ENCODE assay signal across 25 cellular contexts in genomic region chr12:131938082-131938481, GRCh38.
"Had no signal": no experiment of that assay in that cellular context is flagged by ENCODE, and none has a peak within 500 bp of the region (broad histone marks: within the 10 kb centered on the region; RNA-seq: fewer than 3 reads in every experiment).

No MANE protein-coding gene starts in this region.

- H3K4me1 Mint-ChIP-seq: stimulated activated memory B cell treated with anti-CD40 and anti-IgM and Interleukin-4, amounts not matched to agents 10 μg/mL and 1 μg/mL and 100 μg/mL, for 72 hours; T-cell had no signal

- H3K4me3 Mint-ChIP-seq: effector memory CD8-positive, alpha-beta T cell; stimulated activated memory B cell treated with anti-CD40 and anti-IgM and Interleukin-4, amounts not matched to agents 10 μg/mL and 1 μg/mL and 100 μg/mL, for 72 hours; T-cell; T-helper 2 cell treated with Interferon-gamma antibody and Interleukin-4, amounts not matched to agents 5 μg/mL and 100 μg/mL, for 36 hours had no signal

- H3K9ac ChIP-seq: parathyroid adenoma had no signal

- H3K9me3 Mint-ChIP-seq: effector memory CD8-positive, alpha-beta T cell; stimulated activated memory B cell treated with anti-CD40 and anti-IgM and Interleukin-4, amounts not matched to agents 10 μg/mL and 1 μg/mL and 100 μg/mL, for 72 hours; T-cell; T-helper 2 cell treated with Interferon-gamma antibody and Interleukin-4, amounts not matched to agents 5 μg/mL and 100 μg/mL, for 36 hours had no signal

- H2AFZ ChIP-seq: parathyroid adenoma had no signal

- FAIRE-seq: colon, frontal cortex, TTC549 had no signal

- H3K27ac Mint-ChIP-seq: effector memory CD8-positive, alpha-beta T cell; stimulated activated memory B cell treated with anti-CD40 and anti-IgM and Interleukin-4, amounts not matched to agents 10 μg/mL and 1 μg/mL and 100 μg/mL, for 72 hours; T-helper 2 cell treated with Interferon-gamma antibody and Interleukin-4, amounts not matched to agents 5 μg/mL and 100 μg/mL, for 36 hours had no signal

- DNase-seq: activated CD4-positive, alpha-beta T cell treated with anti-CD3 and anti-CD28 coated beads, Interleukin-2, amount 50 U/mL, for 4 hours; activated gamma-delta T cell; activated naive CD4-positive, alpha-beta T cell treated with anti-CD3 and anti-CD28 coated beads, Interleukin-2, amount 50 U/mL, for 16 hours; brain microvascular endothelial cell; caudate nucleus; effector memory CD8-positive, alpha-beta T cell; glutamatergic neuron; hippocampal formation; mesenchymal stem cell; nucleus accumbens; stimulated activated CD4-positive, alpha-beta T cell treated with anti-CD3 and anti-CD28 coated beads, Interleukin-2, amount 100 ng/mL, for 24 hours; T-cell; upper lobe of left lung; WERI-Rb-1 had no signal

- H3K27ac ChIP-seq: brain microvascular endothelial cell, parathyroid adenoma, right lobe of liver, skin epidermis, thoracic aorta, upper lobe of left lung, WERI-Rb-1 had no signal

- H3K27me3 Mint-ChIP-seq: effector memory CD8-positive, alpha-beta T cell; stimulated activated memory B cell treated with anti-CD40 and anti-IgM and Interleukin-4, amounts not matched to agents 10 μg/mL and 1 μg/mL and 100 μg/mL, for 72 hours; T-cell had no signal

- ATAC-seq: effector memory CD8-positive, alpha-beta T cell; right lobe of liver; stimulated activated memory B cell treated with anti-CD40 and anti-IgM and Interleukin-4, amounts not matched to agents 10 μg/mL and 1 μg/mL and 100 μg/mL, for 72 hours; T-cell had no signal

- H3K4me3 ChIP-seq: dorsolateral prefrontal cortex, esophagus muscularis mucosa, right lobe of liver, skin epidermis, thoracic aorta, upper lobe of left lung had no signal

- H3K4me1 ChIP-seq: parathyroid adenoma, right lobe of liver, upper lobe of left lung had no signal

- H3K79me2 ChIP-seq: parathyroid adenoma had no signal

- H3K9me3 ChIP-seq: esophagus muscularis mucosa, right lobe of liver, thoracic aorta, upper lobe of left lung had no signal

- H3K27me3 ChIP-seq: brain microvascular endothelial cell, dorsolateral prefrontal cortex, esophagus muscularis mucosa, right lobe of liver, upper lobe of left lung had no signal
